In the genomic region with DNA sequence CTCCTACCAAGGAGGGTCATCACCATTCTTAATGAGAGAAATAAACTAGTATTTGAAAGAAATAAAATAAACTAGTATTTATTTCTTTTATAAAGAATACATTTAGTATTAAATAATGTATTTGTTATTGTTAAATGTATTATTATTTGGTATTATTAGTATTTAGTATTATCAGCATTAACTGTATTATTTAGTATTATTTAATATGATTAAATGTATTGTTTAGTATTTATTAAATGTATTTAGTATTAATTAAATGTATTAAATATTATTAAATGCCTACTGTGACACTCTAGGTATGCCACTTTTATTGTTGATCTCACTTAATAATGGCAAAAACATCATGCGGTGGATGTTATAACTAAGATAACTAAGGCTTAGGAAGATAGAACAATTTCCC, we compare ENCODE assay signal across 19 cellular contexts.
DNase-seq lines count a peak whose midpoint lies in the region; ATAC-seq, FAIRE-seq and TF ChIP-seq lines count a peak whose summit lies in the region.
"Had no signal": no experiment of that assay in that cellular context is flagged by ENCODE, and none has a peak within 500 bp of the region (broad histone marks: within the 10 kb centered on the region; RNA-seq: fewer than 3 reads in every experiment).

No MANE protein-coding gene starts in this region.

- H3K27ac ChIP-seq in kidney (ENCODE audit: low read depth in 2 of 2, low read length in 2 of 2), result no peak overlapping the region
- H3K27ac ChIP-seq: BLaER1, C4-2B had no signal

- no peaks in the 10 kb centered on the region for H3K4me1 ChIP-seq in kidney (ENCODE audit: control insufficient read depth in 1 of 2, insufficient read depth in 1 of 2, low read depth in 1 of 2, low read length in 2 of 2)
- H3K4me1 ChIP-seq: BLaER1, Caco-2 had no signal

- no peaks in the 10 kb centered on the region for H3K9me3 ChIP-seq in kidney (ENCODE audit: control insufficient read depth in 1 of 2, low read length in 2 of 2)
- H3K9me3 ChIP-seq: BLaER1, Caco-2 had no signal

- no peaks in the 10 kb centered on the region for H3K36me3 ChIP-seq in kidney (ENCODE audit: control insufficient read depth in 1 of 2, insufficient read depth in 2 of 2, low read length in 2 of 2)
- H3K36me3 ChIP-seq: BLaER1 had no signal

- DNase-seq in RCC 7860 (ENCODE audit: low spot score), result no peak
- no peak for DNase-seq in kidney
- no peak for DNase-seq in GF-D8 (lab: John Stamatoyannopoulos, UW)
- DNase-seq: Caco-2; CD4-positive, CD25-positive, alpha-beta regulatory T cell; CD8-positive, alpha-beta T cell; DMS153; DND-41; GDM1; H9 had no signal

- H3K4me3 ChIP-seq in kidney (ENCODE audit: low read length in 2 of 2), result no peak overlapping the region
- H3K4me3 ChIP-seq: BLaER1, GM23338 had no signal

- TF ChIP-seq CTCF in kidney (IDR thresholded peaks at IDR 0.05; ENCODE audit: borderline replicate concordance, extremely low read depth, insufficient read depth), result no peak

- ATAC-seq in GM19324 (IDR thresholded peaks at IDR 0.05; ENCODE audit: low FRiP score, unreplicated experiment), result no peak
- ATAC-seq in GM21515 (IDR thresholded peaks at IDR 0.05; ENCODE audit: unreplicated experiment), result no peak
- ATAC-seq: CD8-positive, alpha-beta T cell; GM23338; HCT116 had no signal

- peak; percentile 61 for FAIRE-seq in RCC 7860 (lab: Jason Lieb, UNC)
- peak; percentile 74 for FAIRE-seq in colon (lab: Jason Lieb, UNC)
- peak; percentile 82 for FAIRE-seq in kidney (lab: Jason Lieb, UNC)
- FAIRE-seq: GM12891, GM18507 had no signal

- intact Hi-C loops in kidney (cut with DNase I), result no loop called here

- no peak overlapping the region for H3K9ac ChIP-seq in kidney (ENCODE audit: low read length in 2 of 2)
- H3K9ac ChIP-seq: BLaER1 had no signal
